In the genomic region with DNA sequence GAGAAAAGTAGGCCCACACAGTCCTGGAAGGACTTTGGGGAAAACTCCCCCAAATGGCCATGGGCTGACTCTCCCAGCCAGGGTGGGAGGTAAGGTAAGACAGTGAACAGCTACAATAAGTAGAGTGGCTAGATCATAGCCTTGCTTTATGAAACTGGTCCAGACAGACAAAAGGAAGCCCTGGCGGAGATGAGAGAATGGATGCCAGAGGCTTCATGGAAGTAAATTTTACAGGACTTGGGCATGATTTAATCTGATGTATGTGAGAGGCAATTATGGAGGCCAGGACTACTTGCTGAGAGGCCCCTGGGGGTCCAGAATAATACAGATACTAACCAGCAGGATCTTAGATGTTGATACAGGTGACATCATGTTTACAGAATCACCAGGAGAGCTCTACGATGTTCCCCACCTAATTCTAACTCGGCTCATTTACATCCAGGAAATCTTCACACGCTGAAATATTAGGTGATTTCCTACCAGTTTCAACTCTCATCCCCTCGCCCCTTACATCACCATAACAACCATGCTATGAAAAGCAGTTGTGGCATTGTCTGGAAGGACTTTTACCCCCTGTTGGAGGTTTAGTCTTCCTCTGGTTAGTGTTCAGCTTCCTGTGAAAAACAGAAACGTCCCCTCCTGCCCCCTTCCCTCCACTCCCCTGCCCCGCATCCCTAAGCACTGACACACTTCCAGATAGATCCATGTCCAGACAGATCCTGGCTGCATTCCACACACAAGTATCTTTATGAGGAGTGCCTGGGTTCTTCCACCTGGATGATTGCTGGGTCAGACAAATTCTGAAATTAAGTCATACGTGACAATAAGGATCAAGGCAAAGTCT, we compare ENCODE assay signal across 1 cellular context.
TF ChIP-seq lines count a peak whose summit lies in the region.

No MANE protein-coding gene starts in this region.

TF ChIP-seq in HEK293, 187 proteins besides CTCF, POLR2A, EP300 and RAD21 (continued from another document):
- TF ChIP-seq, protein P1, sequence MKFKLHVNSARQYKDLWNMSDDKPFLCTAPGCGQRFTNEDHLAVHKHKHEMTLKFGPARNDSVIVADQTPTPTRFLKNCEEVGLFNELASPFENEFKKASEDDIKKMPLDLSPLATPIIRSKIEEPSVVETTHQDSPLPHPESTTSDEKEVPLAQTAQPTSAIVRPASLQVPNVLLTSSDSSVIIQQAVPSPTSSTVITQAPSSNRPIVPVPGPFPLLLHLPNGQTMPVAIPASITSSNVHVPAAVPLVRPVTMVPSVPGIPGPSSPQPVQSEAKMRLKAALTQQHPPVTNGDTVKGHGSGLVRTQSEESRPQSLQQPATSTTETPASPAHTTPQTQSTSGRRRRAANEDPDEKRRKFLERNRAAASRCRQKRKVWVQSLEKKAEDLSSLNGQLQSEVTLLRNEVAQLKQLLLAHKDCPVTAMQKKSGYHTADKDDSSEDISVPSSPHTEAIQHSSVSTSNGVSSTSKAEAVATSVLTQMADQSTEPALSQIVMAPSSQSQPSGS (tag by site-specific recombination; IDR thresholded peaks at IDR 0.05; ENCODE audit: low read depth) = peak; percentile 93
- peak; percentile 82 for TF ChIP-seq ZNF629 (tag by site-specific recombination; IDR thresholded peaks at IDR 0.05)
